ENCODE assay signal across 11 cellular contexts in genomic region chr16:50389900-50390896, GRCh38.
"Had no signal": no experiment of that assay in that cellular context is flagged by ENCODE, and none has a peak within 500 bp of the region (broad histone marks: within the 10 kb centered on the region; RNA-seq: fewer than 3 reads in every experiment).

No MANE protein-coding gene starts in this region.

- H3K9me3 Mint-ChIP-seq: activated CD4-positive, alpha-beta memory T cell treated with anti-CD3 and anti-CD28 coated beads for 36 hours had no signal

- H3K36me3 Mint-ChIP-seq: activated CD4-positive, alpha-beta memory T cell treated with anti-CD3 and anti-CD28 coated beads for 36 hours; naive thymus-derived CD4-positive, alpha-beta T cell had no signal

- H3K4me3 ChIP-seq: cardiac muscle cell, colonic mucosa, gastrocnemius medialis had no signal

- H3K27ac Mint-ChIP-seq: activated CD4-positive, alpha-beta memory T cell treated with anti-CD3 and anti-CD28 coated beads for 36 hours; naive thymus-derived CD4-positive, alpha-beta T cell had no signal

- ATAC-seq: gastrocnemius medialis; naive thymus-derived CD4-positive, alpha-beta T cell had no signal

- H3K27ac ChIP-seq: cardiac muscle cell, colonic mucosa, epithelial cell of prostate, gastrocnemius medialis had no signal

- DNase-seq: activated CD4-positive, alpha-beta memory T cell treated with anti-CD3 and anti-CD28 coated beads for 36 hours; activated naive CD4-positive, alpha-beta T cell; colonic mucosa; effector CD8-positive, alpha-beta T cell; gastrocnemius medialis; kidney glomerular epithelial cell; naive thymus-derived CD4-positive, alpha-beta T cell; stimulated activated CD4-positive, alpha-beta T cell treated with anti-CD3 and anti-CD28 coated beads, Interleukin-4, amount 100 ng/mL, for 24 hours; T-helper 9 cell had no signal

- H3K4me3 Mint-ChIP-seq: activated CD4-positive, alpha-beta memory T cell treated with anti-CD3 and anti-CD28 coated beads for 36 hours; naive thymus-derived CD4-positive, alpha-beta T cell had no signal
